ENCODE assay signal across 8 cellular contexts in the genomic region with DNA sequence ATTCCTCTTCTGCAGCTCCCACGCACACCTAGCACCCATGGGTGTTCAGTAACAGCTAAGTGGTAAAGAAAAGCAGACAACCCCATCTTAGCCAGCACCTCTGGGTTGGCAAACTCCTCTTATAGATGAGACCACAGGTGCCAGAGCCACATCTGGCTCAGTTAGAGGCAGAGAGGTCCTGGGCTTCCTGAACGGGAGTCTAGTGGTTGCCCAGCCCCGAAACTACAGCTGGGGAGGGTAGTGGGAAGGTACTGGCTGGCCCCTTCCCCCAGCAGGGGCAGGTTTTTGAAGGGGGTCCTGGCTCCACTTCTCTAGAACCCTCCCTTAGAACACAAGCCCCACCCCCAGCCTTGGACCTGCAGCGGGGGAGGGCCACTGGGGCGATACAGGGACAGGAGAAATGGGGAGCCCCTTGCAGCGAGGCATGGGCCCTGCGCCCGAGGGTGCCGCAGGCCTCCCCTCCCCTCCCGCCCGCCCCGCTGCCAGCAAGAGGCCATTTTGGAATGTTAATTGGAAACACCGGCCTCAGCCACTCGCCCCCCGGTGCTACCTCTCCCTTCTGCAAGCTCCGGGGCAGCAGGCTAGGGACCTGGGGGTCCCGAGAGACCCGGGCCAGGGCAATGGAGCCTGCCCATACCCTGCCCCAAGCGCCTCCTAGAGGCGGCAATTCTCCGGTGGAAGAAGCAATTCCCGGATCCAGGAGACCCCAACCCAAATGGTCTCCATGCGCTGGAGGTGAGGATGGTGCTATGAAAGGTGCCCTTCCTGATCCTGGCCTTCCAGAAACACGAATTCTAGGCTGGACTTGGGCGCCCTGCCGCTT. TPM values are rescaled to one million over a fixed set of nuclear protein-coding genes. Genes with fewer than 3 reads are reported as not detected.
DNase-seq lines count a peak whose midpoint lies in the region; ATAC-seq and TF ChIP-seq lines count a peak whose summit lies in the region.

No MANE protein-coding gene starts in this region.

- CTCF ChIA-PET in activated CD8-positive, alpha-beta T cell treated with anti-CD3 and anti-CD28 coated beads, Interleukin-2, amount 10 ng/mL, durations not matched to agents 7 days and 5 days (lab: Charles Lee): interaction anchor here (0.9 to 4.2 kb wide), 8 partner anchors 31 to 112 kb away, joined by 4 to 56 read pairs (median 8); partner anchors contain the start of gene RPL29

- ATAC-seq in activated CD8-positive, alpha-beta T cell treated with anti-CD3 and anti-CD28 coated beads, Interleukin-2, amount 10 ng/mL, durations not matched to agents 7 days and 5 days: no peak

- peak overlapping the region; percentile 86 for H3K4me3 ChIP-seq in fibroblast of mammary gland (ENCODE audit: control insufficient read depth, low read depth, low read length)

- peaks cover 42% of the 10 kb centered on the region for H3K4me1 Mint-ChIP-seq in activated CD4-positive, alpha-beta T cell treated with anti-CD3 and anti-CD28 coated beads, Interleukin-2, amount 10 ng/mL, durations not matched to agents 24 days and 14 days
- peaks cover 46% of the 10 kb centered on the region for H3K4me1 Mint-ChIP-seq in activated CD8-positive, alpha-beta T cell treated with anti-CD3 and anti-CD28 coated beads, Interleukin-2, amount 10 ng/mL, durations not matched to agents 7 days and 5 days (ENCODE audit: low read depth)

- no peaks in the 10 kb centered on the region for H3K27me3 Mint-ChIP-seq in activated CD4-positive, alpha-beta T cell treated with anti-CD3 and anti-CD28 coated beads, Interleukin-2, amount 10 ng/mL, durations not matched to agents 24 days and 14 days
- H3K27me3 Mint-ChIP-seq in activated CD8-positive, alpha-beta T cell treated with anti-CD3 and anti-CD28 coated beads, Interleukin-2, amount 10 ng/mL, durations not matched to agents 7 days and 5 days (ENCODE audit: low read depth): no peaks in the 10 kb centered on the region

- intact Hi-C loops in activated CD4-positive, alpha-beta T cell treated with anti-CD3 and anti-CD28 coated beads, Interleukin-2, amount 10 ng/mL, durations not matched to agents 24 days and 14 days (cut with micrococcal nuclease): loop anchor here (5.0 to 10.0 kb wide), 4 partner anchors 222 to 1440 kb away; partner anchors contain the start of genes CISH, DCAF1, MAPKAPK3 and TEX264

- peaks cover 34% of the 10 kb centered on the region for H3K36me3 Mint-ChIP-seq in activated CD4-positive, alpha-beta T cell treated with anti-CD3 and anti-CD28 coated beads, Interleukin-2, amount 10 ng/mL, durations not matched to agents 24 days and 14 days (ENCODE audit: low read depth)
- peaks cover 41% of the 10 kb centered on the region for H3K36me3 Mint-ChIP-seq in activated CD8-positive, alpha-beta T cell treated with anti-CD3 and anti-CD28 coated beads, Interleukin-2, amount 10 ng/mL, durations not matched to agents 7 days and 5 days (ENCODE audit: low read depth)

- peak; percentile 25 for TF ChIP-seq CTCF in fibroblast of mammary gland (conservative IDR thresholded peaks at IDR 0.05; ENCODE audit: control insufficient read depth, insufficient read depth, low read depth, low read length)

- H3K4me3 Mint-ChIP-seq in activated CD4-positive, alpha-beta T cell treated with anti-CD3 and anti-CD28 coated beads, Interleukin-2, amount 10 ng/mL, durations not matched to agents 24 days and 14 days: peak overlapping the region; percentile 91
- H3K4me3 Mint-ChIP-seq in activated CD8-positive, alpha-beta T cell treated with anti-CD3 and anti-CD28 coated beads, Interleukin-2, amount 10 ng/mL, durations not matched to agents 7 days and 5 days: peak overlapping the region; percentile 86

- no peaks in the 10 kb centered on the region for H3K9me3 Mint-ChIP-seq in activated CD4-positive, alpha-beta T cell treated with anti-CD3 and anti-CD28 coated beads, Interleukin-2, amount 10 ng/mL, durations not matched to agents 24 days and 14 days
- no peaks in the 10 kb centered on the region for H3K9me3 Mint-ChIP-seq in activated CD8-positive, alpha-beta T cell treated with anti-CD3 and anti-CD28 coated beads, Interleukin-2, amount 10 ng/mL, durations not matched to agents 7 days and 5 days (ENCODE audit: insufficient read depth)

- POLR2A ChIA-PET in activated CD8-positive, alpha-beta T cell treated with anti-CD3 and anti-CD28 coated beads, Interleukin-2, amount 10 ng/mL, durations not matched to agents 7 days and 5 days (lab: Charles Lee): interaction anchor here (0.8 kb wide), 1 partner anchor 112 kb away, joined by 4 read pairs; no protein-coding TSS in a partner anchor

- peak overlapping the region; percentile 93 for H3K27ac Mint-ChIP-seq in activated CD4-positive, alpha-beta T cell treated with anti-CD3 and anti-CD28 coated beads, Interleukin-2, amount 10 ng/mL, durations not matched to agents 24 days and 14 days
- H3K27ac Mint-ChIP-seq in activated CD8-positive, alpha-beta T cell treated with anti-CD3 and anti-CD28 coated beads, Interleukin-2, amount 10 ng/mL, durations not matched to agents 7 days and 5 days: peak overlapping the region; percentile 89

- DNase-seq in activated CD4-positive, alpha-beta T cell treated with anti-CD3 and anti-CD28 coated beads, Interleukin-2, amount 10 ng/mL, durations not matched to agents 24 days and 14 days: peak; percentile 78
- DNase-seq in activated CD4-positive, alpha-beta T cell treated with anti-CD3 and anti-CD28 coated beads, Interleukin-2, amount 50 U/mL, for 1 hour: no peak
- DNase-seq in activated CD8-positive, alpha-beta T cell treated with anti-CD3 and anti-CD28 coated beads, Interleukin-2, amount 10 ng/mL, durations not matched to agents 7 days and 5 days: peak; percentile 37
- DNase-seq in fibroblast of mammary gland (ENCODE audit: low read depth) (no peak), retina (peak; percentile 60), NCI-H2171 treated with DMSO at 0.1 percent for 48 hours (lab: John Stamatoyannopoulos, UW) (no peak), Ammon's horn (ENCODE audit: low spot score) (no peak), SHP77 treated with DMSO at 0.1 percent for 48 hours (lab: John Stamatoyannopoulos, UW) (no peak)

RNA-seq across cellular contexts. Expression of gene DUSP7, which starts 1.5 kb away (rescaled TPM):
- total RNA-seq in activated CD4-positive, alpha-beta T cell treated with anti-CD3 and anti-CD28 coated beads, Interleukin-2, amount 10 ng/mL, durations not matched to agents 24 days and 14 days: 33.5 and 34.0 TPM in 2 replicates
- 10 to 100 TPM; 37.4 to 39.1 TPM for total RNA-seq in activated CD8-positive, alpha-beta T cell treated with anti-CD3 and anti-CD28 coated beads, Interleukin-2, amount 10 ng/mL, durations not matched to agents 7 days and 5 days

RNA-seq across cellular contexts. Expression of gene RPL29, which starts 59.2 kb away (rescaled TPM):
- total RNA-seq in activated CD4-positive, alpha-beta T cell treated with anti-CD3 and anti-CD28 coated beads, Interleukin-2, amount 10 ng/mL, durations not matched to agents 24 days and 14 days: 1,714 and 1,721 TPM in 2 replicates
- 1,000 to 10,000 TPM; 1,199 to 1,266 TPM for total RNA-seq in activated CD8-positive, alpha-beta T cell treated with anti-CD3 and anti-CD28 coated beads, Interleukin-2, amount 10 ng/mL, durations not matched to agents 7 days and 5 days

Comparison
In these comparisons a context has a peak if more than half of its experiments do, and no peak if none do; other contexts are left out.
1. DNase-seq: peak in activated CD4-positive, alpha-beta T cell treated with anti-CD3 and anti-CD28 coated beads, Interleukin-2, amount 10 ng/mL, durations not matched to agents 24 days and 14 days (single experiment), activated CD8-positive, alpha-beta T cell treated with anti-CD3 and anti-CD28 coated beads, Interleukin-2, amount 10 ng/mL, durations not matched to agents 7 days and 5 days (single experiment) and retina (single experiment); none in activated CD4-positive, alpha-beta T cell treated with anti-CD3 and anti-CD28 coated beads, Interleukin-2, amount 50 U/mL, for 1 hour (single experiment), fibroblast of mammary gland (single experiment), NCI-H2171 treated with DMSO at 0.1 percent for 48 hours (single experiment), Ammon's horn (single experiment) and SHP77 treated with DMSO at 0.1 percent for 48 hours (single experiment).